In genomic region chr16:90077240-90077756, GRCh38 we compare ENCODE assay signal across 8 cellular contexts. TPM values are rescaled to one million over a fixed set of nuclear protein-coding genes. Genes with fewer than 3 reads are reported as not detected.
DNase-seq lines count a peak whose midpoint lies in the region; ATAC-seq, FAIRE-seq and TF ChIP-seq lines count a peak whose summit lies in the region.

Gene PRDM7 (minus strand): TSS chr16:90077331. CDS start chr16:90075910, 1,421 bp downstream.

- no TSS peak for BruUV-seq in HepG2 (replicated peaks; lab: Mats Ljungman, UMichigan)

- 30% methylated on average over 32 of the region's 32 CpGs for WGBS in HepG2 (ENCODE audit: low lambda C conversion rate)

- peak; percentile 85 for ATAC-seq in GM19043 (IDR thresholded peaks at IDR 0.05; ENCODE audit: low read depth, unreplicated experiment)
- ATAC-seq in HG03378 (IDR thresholded peaks at IDR 0.05; ENCODE audit: unreplicated experiment), result peak; percentile 75
- ATAC-seq in HepG2, result peak; percentile 88

- no peaks in the 10 kb centered on the region for H3K36me3 ChIP-seq in HepG2 (replicated peaks in 1 of 2; ENCODE audit: control insufficient read depth in 1 of 2, insufficient read depth in 2 of 2, low read length in 2 of 2)

- H3K4me1 ChIP-seq in HepG2 (ENCODE audit: insufficient read depth, low read length), result peaks cover 17% of the 10 kb centered on the region

- H3K9me3 ChIP-seq in HepG2 (ENCODE audit: low read length), result no peaks in the 10 kb centered on the region; the same call in 1 of the 2 replicates

- H3K9ac ChIP-seq in HepG2 (ENCODE audit: insufficient read depth, low read depth, low read length), result no peak within 1 kb of the TSS

- no peak for TF ChIP-seq POLR2A in HepG2 (IDR thresholded peaks at IDR 0.05; ENCODE audit: insufficient read depth in 1 of 2, low read depth in 2 of 2, low read length in 2 of 2)

- CTCF ChIA-PET in HepG2 (lab: Yijun Ruan, JAX; ENCODE audit: low intra/inter-chr PET ratio, low total read pairs), result no interaction called here

- POLR2A ChIA-PET in HepG2 (lab: Yijun Ruan, JAX), result no interaction called here

- FAIRE-seq in HepG2 (lab: Jason Lieb, UNC), result no peak

- DNase-seq in AG08396 (ENCODE audit: low spot score) (peak; percentile 94), NCI-H524 treated with DMSO at 0.1 percent for 48 hours (lab: John Stamatoyannopoulos, UW) (peak; percentile 94), dermis blood vessel endothelial cell (peak; percentile 95), HepG2 (ENCODE audit: low spot score) (peak; percentile 81)
- peak; percentile 90 to 97 for DNase-seq in activated CD4-positive, alpha-beta T cell treated with anti-CD3 and anti-CD28 coated beads, Interleukin-2, amount 50 U/mL, for 24 hours (ENCODE audit: low read depth in 1 of 2, low spot score in 1 of 2)
- DNase-seq in stimulated activated CD4-positive, alpha-beta T cell treated with anti-CD3 and anti-CD28 coated beads, Interleukin-2, amount 100 ng/mL, for 24 hours, result peak; percentile 97 to 99

- H4K20me1 ChIP-seq in HepG2 (ENCODE audit: insufficient read depth, low read length), result no peaks in the 10 kb centered on the region

- peaks cover 5 to 29% of the 10 kb centered on the region in 2 experiments; a peak in 4 of 5 replicates for H3K27me3 ChIP-seq in HepG2 (ENCODE audit: control insufficient read depth in 1 of 2, insufficient read depth in 2 of 2, low read length in 2 of 2)

- no peak within 1 kb of the TSS for H2AFZ ChIP-seq in HepG2 (ENCODE audit: low read length)

- H3K4me3 ChIP-seq in HepG2 (replicated peaks in 1 of 3; ENCODE audit: insufficient read depth in 1 of 3, low read depth in 2 of 3, low read length in 3 of 3), result peak within 1 kb of the TSS in 2 of 3 experiments; percentile 1 to 31; a peak in 1 of 6 replicates

- TF ChIP-seq EP300 in HepG2 (IDR thresholded peaks at IDR 0.05; ENCODE audit: low read depth in 2 of 2, low read length in 2 of 2) (no peak), HepG2 (CRISPR knock-in tag; IDR thresholded peaks at IDR 0.05; ENCODE audit: borderline replicate concordance) (no peak)

- no peak within 1 kb of the TSS for H3K27ac ChIP-seq in HepG2 (ENCODE audit: extremely low read length, insufficient read depth, low read length)

- no peaks in the 10 kb centered on the region for H3K79me2 ChIP-seq in HepG2 (ENCODE audit: insufficient read depth, low read length)

- in situ Hi-C loops in HepG2 (cut with HindIII; ENCODE audit: extremely low pct_ligation_motif_present, low pct_unique_long_range_greater_than_20kb), result no loop called here

- H3K4me2 ChIP-seq in HepG2 (ENCODE audit: low read depth, low read length), result peak within 1 kb of the TSS; percentile 66

- no peak for TF ChIP-seq RAD21 in HepG2 (CRISPR knock-in tag; IDR thresholded peaks at IDR 0.05)

- intact Hi-C loops in HepG2 (cut with micrococcal nuclease; ENCODE audit: unreplicated experiment), result no loop called here

- no peak for TF ChIP-seq CTCF in HepG2 (CRISPR knock-in tag; IDR thresholded peaks at IDR 0.05)

TF ChIP-seq in HepG2, 621 proteins besides CTCF, POLR2A, EP300 and RAD21 (continues in another document):
- TF ChIP-seq NFYC (CRISPR knock-in tag; IDR thresholded peaks at IDR 0.05) (peak; percentile 91), SP5 (CRISPR knock-in tag; IDR thresholded peaks at IDR 0.05; ENCODE audit: borderline replicate concordance, low read depth) (peak; percentile 21; the same call in 1 of the 2 replicates), ZNF883 (CRISPR knock-in tag; IDR thresholded peaks at IDR 0.05; ENCODE audit: not compliant biosample characterization) (peak; percentile 12), HNRNPLL (IDR thresholded peaks at IDR 0.05; ENCODE audit: low read depth, low read length, poor library complexity, severe bottlenecking) (peak; percentile 24), ZFY (CRISPR knock-in tag; IDR thresholded peaks at IDR 0.05) (peak; percentile 16; the same call in 1 of the 2 replicates), NFIC (IDR thresholded peaks at IDR 0.05; ENCODE audit: low read length) (no peak), GABPB1 (CRISPR knock-in tag; IDR thresholded peaks at IDR 0.05) (peak; percentile 46; the same call in 1 of the 2 replicates), ZNF556 (CRISPR knock-in tag; IDR thresholded peaks at IDR 0.05; ENCODE audit: borderline replicate concordance) (no peak), SMARCC2 (IDR thresholded peaks at IDR 0.05) (no peak), NFYB (CRISPR knock-in tag; IDR thresholded peaks at IDR 0.05) (peak; percentile 90), BHLHE40 (IDR thresholded peaks at IDR 0.05; ENCODE audit: low read length) (no peak), REPIN1 (CRISPR knock-in tag; IDR thresholded peaks at IDR 0.05; ENCODE audit: borderline replicate concordance, low read depth) (no peak)
- TF ChIP-seq, protein P1, sequence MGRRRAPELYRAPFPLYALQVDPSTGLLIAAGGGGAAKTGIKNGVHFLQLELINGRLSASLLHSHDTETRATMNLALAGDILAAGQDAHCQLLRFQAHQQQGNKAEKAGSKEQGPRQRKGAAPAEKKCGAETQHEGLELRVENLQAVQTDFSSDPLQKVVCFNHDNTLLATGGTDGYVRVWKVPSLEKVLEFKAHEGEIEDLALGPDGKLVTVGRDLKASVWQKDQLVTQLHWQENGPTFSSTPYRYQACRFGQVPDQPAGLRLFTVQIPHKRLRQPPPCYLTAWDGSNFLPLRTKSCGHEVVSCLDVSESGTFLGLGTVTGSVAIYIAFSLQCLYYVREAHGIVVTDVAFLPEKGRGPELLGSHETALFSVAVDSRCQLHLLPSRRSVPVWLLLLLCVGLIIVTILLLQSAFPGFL (CRISPR knock-in tag; IDR thresholded peaks at IDR 0.05), result 0 out of 2 replicates have a peak, but pooled peaks have one; percentile 33
- TF ChIP-seq, protein P2, sequence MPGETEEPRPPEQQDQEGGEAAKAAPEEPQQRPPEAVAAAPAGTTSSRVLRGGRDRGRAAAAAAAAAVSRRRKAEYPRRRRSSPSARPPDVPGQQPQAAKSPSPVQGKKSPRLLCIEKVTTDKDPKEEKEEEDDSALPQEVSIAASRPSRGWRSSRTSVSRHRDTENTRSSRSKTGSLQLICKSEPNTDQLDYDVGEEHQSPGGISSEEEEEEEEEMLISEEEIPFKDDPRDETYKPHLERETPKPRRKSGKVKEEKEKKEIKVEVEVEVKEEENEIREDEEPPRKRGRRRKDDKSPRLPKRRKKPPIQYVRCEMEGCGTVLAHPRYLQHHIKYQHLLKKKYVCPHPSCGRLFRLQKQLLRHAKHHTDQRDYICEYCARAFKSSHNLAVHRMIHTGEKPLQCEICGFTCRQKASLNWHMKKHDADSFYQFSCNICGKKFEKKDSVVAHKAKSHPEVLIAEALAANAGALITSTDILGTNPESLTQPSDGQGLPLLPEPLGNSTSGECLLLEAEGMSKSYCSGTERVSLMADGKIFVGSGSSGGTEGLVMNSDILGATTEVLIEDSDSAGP (CRISPR knock-in tag; IDR thresholded peaks at IDR 0.05; ENCODE audit: borderline replicate concordance), result peak; percentile 44; the same call in 1 of the 2 replicates
- TF ChIP-seq, protein P3, sequence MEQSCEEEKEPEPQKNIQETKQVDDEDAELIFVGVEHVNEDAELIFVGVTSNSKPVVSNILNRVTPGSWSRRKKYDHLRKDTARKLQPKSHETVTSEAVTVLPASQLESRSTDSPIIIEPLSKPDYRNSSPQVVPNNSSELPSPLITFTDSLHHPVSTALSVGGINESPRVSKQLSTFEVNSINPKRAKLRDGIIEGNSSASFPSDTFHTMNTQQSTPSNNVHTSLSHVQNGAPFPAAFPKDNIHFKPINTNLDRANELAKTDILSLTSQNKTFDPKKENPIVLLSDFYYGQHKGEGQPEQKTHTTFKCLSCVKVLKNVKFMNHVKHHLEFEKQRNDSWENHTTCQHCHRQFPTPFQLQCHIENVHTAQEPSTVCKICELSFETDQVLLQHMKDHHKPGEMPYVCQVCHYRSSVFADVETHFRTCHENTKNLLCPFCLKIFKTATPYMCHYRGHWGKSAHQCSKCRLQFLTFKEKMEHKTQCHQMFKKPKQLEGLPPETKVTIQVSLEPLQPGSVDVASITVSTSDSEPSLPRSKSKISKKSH (CRISPR knock-in tag; IDR thresholded peaks at IDR 0.05; ENCODE audit: borderline replicate concordance), result peak; percentile 63; the same call in 1 of the 2 replicates

RNA-seq across cellular contexts. Expression of gene PRDM7, which starts in this region (rescaled TPM):
- total RNA-seq in dermis blood vessel endothelial cell, result not detected in 2 replicates
- total RNA-seq in HepG2 (2016; rRNA removed; fragmentation: Illumina TruSeq; extraction: Trizol), result not detected in 2 replicates
- total RNA-seq in HepG2 (2016; cell fraction: cytosol; rRNA removed; fragmentation: Illumina TruSeq; extraction: Trizol; ENCODE audit: low read depth), result not detected in 2 replicates
- not detected in 2 replicates for total RNA-seq in HepG2 (2016; cell fraction: insoluble cytoplasmic fraction; rRNA removed; fragmentation: Illumina TruSeq; extraction: Trizol)
- not detected in 2 replicates for total RNA-seq in HepG2 (2016; cell fraction: membrane; rRNA removed; fragmentation: Illumina TruSeq; extraction: Trizol)
- not detected in 2 replicates for total RNA-seq in HepG2 (2016; cell fraction: nucleus; rRNA removed; fragmentation: Illumina TruSeq; extraction: Trizol)
- polyA plus RNA-seq in HepG2 (2011; rRNA removed), result 0.03 TPM in 1 of 2 replicates, not detected in the other
- not detected in 2 replicates for polyA plus RNA-seq in HepG2 (2011; cell fraction: cytosol; rRNA removed)
- not detected in 2 replicates for polyA plus RNA-seq in HepG2 (2011; cell fraction: nucleus; rRNA removed)
- polyA plus RNA-seq in HepG2 (2012), result not detected in 2 replicates
- polyA plus RNA-seq in HepG2 (2016; cell fraction: cytosol; fragmentation: Illumina TruSeq; extraction: Trizol; ENCODE audit: low read depth), result not detected in 2 replicates
- not detected in 2 replicates for polyA plus RNA-seq in HepG2 (2016; cell fraction: insoluble cytoplasmic fraction; fragmentation: Illumina TruSeq; extraction: Trizol; ENCODE audit: low read depth)
- polyA plus RNA-seq in HepG2 (2016; cell fraction: membrane; fragmentation: Illumina TruSeq; extraction: Trizol; ENCODE audit: low read depth), result not detected in 2 replicates
- polyA plus RNA-seq in HepG2 (2016; cell fraction: nucleus; fragmentation: Illumina TruSeq; extraction: Trizol; ENCODE audit: insufficient read depth, low read depth), result not detected in 2 replicates
- polyA minus RNA-seq in HepG2 (2011; rRNA and poly(A)+ RNA removed; ENCODE audit: low replicate concordance), result not detected in 2 replicates
- polyA minus RNA-seq in HepG2 (2011; cell fraction: cytosol; rRNA and poly(A)+ RNA removed), result not detected in 2 replicates
- polyA minus RNA-seq in HepG2 (2011; cell fraction: nucleus; rRNA and poly(A)+ RNA removed), result 0.13 TPM in 1 of 2 replicates, not detected in the other

Comparison
In these comparisons a context has a peak if more than half of its experiments do, and no peak if none do; other contexts are left out.
1. Peak in DNase-seq in dermis blood vessel endothelial cell; RNA of the gene not detected or under 1 TPM.
2. Peak in DNase-seq, ATAC-seq, H3K4me3 ChIP-seq and H3K4me2 ChIP-seq in HepG2; RNA of the gene not detected or under 1 TPM.